In genomic region chr12:91215940-91216454, GRCh38 we compare ENCODE assay signal across 1 cellular context.
TF ChIP-seq lines count a peak whose summit lies in the region.

No MANE protein-coding gene starts in this region.

TF ChIP-seq in SK-N-SH, 30 proteins besides CTCF, POLR2A, EP300 and RAD21 (continued from another document):
- no peak for TF ChIP-seq PBX3 (IDR thresholded peaks at IDR 0.05)
- no peak for TF ChIP-seq MAX (IDR thresholded peaks at IDR 0.05; ENCODE audit: low read depth)
